ENCODE assay signal across 5 cellular contexts in the genomic region with DNA sequence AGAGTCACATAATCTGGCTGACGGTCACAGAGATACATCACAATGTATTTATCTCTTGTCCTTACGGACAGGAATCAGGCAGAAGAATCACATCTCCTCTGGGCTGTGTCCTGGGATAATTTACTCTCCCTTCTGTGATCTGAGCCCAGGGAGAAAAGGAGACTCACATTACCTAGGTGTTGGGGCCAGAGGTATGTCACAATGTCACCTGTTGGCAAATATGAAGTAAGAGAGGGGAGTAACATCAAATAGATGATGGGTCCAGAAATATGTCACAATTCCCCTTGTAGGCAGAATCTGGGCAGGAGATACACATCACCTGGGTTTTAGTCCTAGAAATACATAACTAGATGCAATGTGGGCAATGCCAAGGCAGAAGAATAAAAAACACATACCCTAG.
"Had no signal": no experiment of that assay in that cellular context is flagged by ENCODE, and none has a peak within 500 bp of the region (broad histone marks: within the 10 kb centered on the region; RNA-seq: fewer than 3 reads in every experiment).

No MANE protein-coding gene starts in this region.

- DNase-seq: IMR-90, KBM-7, KG1 had no signal

- ATAC-seq: HepG2, K562 had no signal
